In genomic region chr16:84181144-84181915, GRCh38 we compare ENCODE assay signal across 1 cellular context.
TF ChIP-seq lines count a peak whose summit lies in the region.

No MANE protein-coding gene starts in this region.

TF ChIP-seq in HepG2, 621 proteins besides CTCF, POLR2A, EP300 and RAD21:
- TF ChIP-seq KLF12 (CRISPR knock-in tag; IDR thresholded peaks at IDR 0.05; ENCODE audit: borderline replicate concordance) (no peak), RORA (CRISPR knock-in tag; IDR thresholded peaks at IDR 0.05) (no peak), ARID5B (CRISPR knock-in tag; IDR thresholded peaks at IDR 0.05) (no peak), GLI4 (CRISPR knock-in tag; IDR thresholded peaks at IDR 0.05; ENCODE audit: borderline replicate concordance) (no peak), ZNF234 (CRISPR knock-in tag; conservative IDR thresholded peaks at IDR 0.05) (no peak), ZNF775 (CRISPR knock-in tag; IDR thresholded peaks at IDR 0.05; ENCODE audit: borderline replicate concordance) (no peak), ZNF451 (CRISPR knock-in tag; IDR thresholded peaks at IDR 0.05) (no peak), ZNF546 (CRISPR knock-in tag; conservative IDR thresholded peaks at IDR 0.05) (no peak), ZNF34 (CRISPR knock-in tag; IDR thresholded peaks at IDR 0.05; ENCODE audit: borderline replicate concordance) (no peak), MAX (IDR thresholded peaks at IDR 0.05) (no peak), PITX1 (CRISPR knock-in tag; IDR thresholded peaks at IDR 0.05) (no peak), KMT2A (CRISPR knock-in tag; IDR thresholded peaks at IDR 0.05) (no peak), AGO2 (optimal IDR thresholded peaks at IDR 0.05; ENCODE audit: low read depth, low read length) (peak; percentile 53), ZNF770 (CRISPR knock-in tag; IDR thresholded peaks at IDR 0.05) (no peak), RBFOX2 (IDR thresholded peaks at IDR 0.05; ENCODE audit: low read depth, low read length) (peak; percentile 58), KLF9 (CRISPR knock-in tag; IDR thresholded peaks at IDR 0.05; ENCODE audit: low read depth) (no peak), ZNF639 (CRISPR knock-in tag; conservative IDR thresholded peaks at IDR 0.05) (no peak)
TF ChIP-seq in HepG2: peak in this region for 2.
